Comparison of ENCODE assay signal across 8 cellular contexts in the genomic region with DNA sequence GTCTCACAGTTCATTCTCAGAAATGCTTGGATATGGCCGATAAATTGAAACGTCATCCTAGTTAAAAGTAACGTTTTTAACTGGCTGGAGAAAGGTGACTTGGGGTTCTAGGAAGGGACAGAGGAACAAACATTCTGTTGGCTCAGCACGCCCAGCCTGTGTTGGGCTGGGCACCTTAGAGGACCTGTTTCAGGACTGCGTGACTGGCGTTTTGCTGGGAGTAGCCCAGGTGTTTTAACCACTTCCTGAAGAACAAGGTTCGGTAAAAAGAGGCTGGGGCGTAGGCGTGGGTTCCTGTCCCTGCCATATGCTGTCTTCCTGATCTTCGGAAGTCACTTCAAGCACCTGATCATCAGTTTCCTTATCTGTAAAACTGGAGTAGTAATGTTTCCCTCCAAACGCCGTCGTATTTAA. TPM values are rescaled to one million over a fixed set of nuclear protein-coding genes. Genes with fewer than 3 reads are reported as not detected.
DNase-seq lines count a peak whose midpoint lies in the region; ATAC-seq, FAIRE-seq and TF ChIP-seq lines count a peak whose summit lies in the region.

No MANE protein-coding gene starts in this region.

- H3K4me3 ChIP-seq in Jurkat, Clone E6-1 (ENCODE audit: low read length), result peak overlapping the region; percentile 94
- peak overlapping the region; percentile 90 for H3K4me3 ChIP-seq in fibroblast of the aortic adventitia (ENCODE audit: low read depth, low read length)

- H3K9me3 Mint-ChIP-seq in activated CD8-positive, alpha-beta memory T cell treated with anti-CD3 and anti-CD28 coated beads, Interleukin-2, amount 10 ng/mL, durations not matched to agents 7 days and 5 days (ENCODE audit: low read depth), result no peaks in the 10 kb centered on the region

- H3K27ac Mint-ChIP-seq in activated CD8-positive, alpha-beta memory T cell treated with anti-CD3 and anti-CD28 coated beads, Interleukin-2, amount 10 ng/mL, durations not matched to agents 7 days and 5 days, result peak overlapping the region; percentile 96

- peak; percentile 80 for DNase-seq in Jurkat, Clone E6-1 (ENCODE audit: low read depth, low spot score)
- DNase-seq in activated CD8-positive, alpha-beta memory T cell treated with anti-CD3 and anti-CD28 coated beads, Interleukin-2, amount 10 ng/mL, durations not matched to agents 7 days and 5 days, result peak; percentile 78
- DNase-seq in fibroblast of the aortic adventitia (ENCODE audit: low read depth) (no peak), AG08396 (ENCODE audit: low spot score) (no peak), NCI-H2171 treated with DMSO at 0.1 percent for 48 hours (lab: John Stamatoyannopoulos, UW) (no peak), HTR-8/SVneo (ENCODE audit: insufficient read length, low spot score) (no peak)
- DNase-seq in stimulated activated CD4-positive, alpha-beta T cell treated with anti-CD3 and anti-CD28 coated beads, Interleukin-12 subunit alpha, Interleukin-12 subunit beta, amount 100 ng/mL, for 48 hours (ENCODE audit: low read depth in 2 of 3, low spot score in 1 of 3), result peak in 2 of 3 donors; percentile 50 to 54

- TF ChIP-seq CTCF in fibroblast of the aortic adventitia (IDR thresholded peaks at IDR 0.05; ENCODE audit: insufficient read depth, low read length), result no peak

- peak overlapping the region; percentile 94 for H3K4me3 Mint-ChIP-seq in activated CD8-positive, alpha-beta memory T cell treated with anti-CD3 and anti-CD28 coated beads, Interleukin-2, amount 10 ng/mL, durations not matched to agents 7 days and 5 days

- no peak for FAIRE-seq in HTR-8/SVneo (lab: Jason Lieb, UNC)

- H3K36me3 Mint-ChIP-seq in activated CD8-positive, alpha-beta memory T cell treated with anti-CD3 and anti-CD28 coated beads, Interleukin-2, amount 10 ng/mL, durations not matched to agents 7 days and 5 days, result peaks cover 19% of the 10 kb centered on the region

- H3K27me3 Mint-ChIP-seq in activated CD8-positive, alpha-beta memory T cell treated with anti-CD3 and anti-CD28 coated beads, Interleukin-2, amount 10 ng/mL, durations not matched to agents 7 days and 5 days, result no peaks in the 10 kb centered on the region

- H3K4me1 Mint-ChIP-seq in activated CD8-positive, alpha-beta memory T cell treated with anti-CD3 and anti-CD28 coated beads, Interleukin-2, amount 10 ng/mL, durations not matched to agents 7 days and 5 days, result peaks cover 42% of the 10 kb centered on the region

- ATAC-seq in GM19043 (IDR thresholded peaks at IDR 0.05; ENCODE audit: low read depth, unreplicated experiment), result peak; percentile 35
- ATAC-seq in activated CD8-positive, alpha-beta memory T cell treated with anti-CD3 and anti-CD28 coated beads, Interleukin-2, amount 10 ng/mL, durations not matched to agents 7 days and 5 days, result peak; percentile 20

- CTCF ChIA-PET in activated CD8-positive, alpha-beta memory T cell treated with anti-CD3 and anti-CD28 coated beads, Interleukin-2, amount 10 ng/mL, durations not matched to agents 7 days and 5 days (lab: Charles Lee), result interaction anchor here (2.5 to 3.4 kb wide), 3 partner anchors 8 to 267 kb away, joined by 14 to 25 read pairs (median 14); no protein-coding TSS in a partner anchor

RNA-seq across cellular contexts. Expression of a gene that starts 1.1 kb away (rescaled TPM):
- 14.4 TPM for polyA plus RNA-seq in Jurkat, Clone E6-1 (2012; ENCODE audit: insufficient read depth, insufficient read length)
- total RNA-seq in activated CD8-positive, alpha-beta memory T cell treated with anti-CD3 and anti-CD28 coated beads, Interleukin-2, amount 10 ng/mL, durations not matched to agents 7 days and 5 days, result 10 to 100 TPM; 31.2 to 32.3 TPM
- total RNA-seq in fibroblast of the aortic adventitia (ENCODE audit: low replicate concordance), result 9.3 and 10.5 TPM in 2 replicates

RNA-seq across cellular contexts. Expression of a gene that starts 10.0 kb away (rescaled TPM):
- 27.1 TPM for polyA plus RNA-seq in Jurkat, Clone E6-1 (2012; ENCODE audit: insufficient read depth, insufficient read length)
- 10 to 100 TPM; 27.6 to 27.8 TPM for total RNA-seq in activated CD8-positive, alpha-beta memory T cell treated with anti-CD3 and anti-CD28 coated beads, Interleukin-2, amount 10 ng/mL, durations not matched to agents 7 days and 5 days
- 18.9 and 25.8 TPM in 2 replicates for total RNA-seq in fibroblast of the aortic adventitia (ENCODE audit: low replicate concordance)

Comparison
In these comparisons a context has a peak if more than half of its experiments do, and no peak if none do; other contexts are left out.
1. DNase-seq: peak in Jurkat, Clone E6-1 (single experiment), activated CD8-positive, alpha-beta memory T cell treated with anti-CD3 and anti-CD28 coated beads, Interleukin-2, amount 10 ng/mL, durations not matched to agents 7 days and 5 days (single experiment) and stimulated activated CD4-positive, alpha-beta T cell treated with anti-CD3 and anti-CD28 coated beads, Interleukin-12 subunit alpha, Interleukin-12 subunit beta, amount 100 ng/mL, for 48 hours (2 of 3); none in fibroblast of the aortic adventitia (single experiment), AG08396 (single experiment), NCI-H2171 treated with DMSO at 0.1 percent for 48 hours (single experiment) and HTR-8/SVneo (single experiment).